ENCODE assay signal across 29 cellular contexts in the genomic region with DNA sequence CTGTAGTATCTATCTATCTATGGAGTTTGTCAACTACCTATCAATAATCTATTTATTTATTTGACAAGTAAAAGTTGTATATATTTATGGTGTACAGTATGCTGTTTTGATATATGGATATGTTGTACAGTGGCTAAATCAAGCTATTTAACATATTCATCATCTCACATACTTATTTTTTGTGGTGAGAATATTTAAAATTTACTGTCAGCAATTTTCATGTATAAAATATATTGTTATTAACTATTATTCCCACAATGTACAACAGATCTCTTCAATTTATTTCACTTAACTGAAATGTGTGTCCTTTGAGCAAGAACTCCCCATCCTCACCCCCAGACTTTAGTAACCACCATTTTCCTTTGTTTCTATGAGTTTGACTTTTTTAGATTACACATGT. TPM values are rescaled to one million over a fixed set of nuclear protein-coding genes. Genes with fewer than 3 reads are reported as not detected.
"Had no signal": no experiment of that assay in that cellular context is flagged by ENCODE, and none has a peak within 500 bp of the region (broad histone marks: within the 10 kb centered on the region; RNA-seq: fewer than 3 reads in every experiment).

No MANE protein-coding gene starts in this region.

- ATAC-seq: stimulated activated effector memory CD8-positive, alpha-beta T cell treated with anti-CD3 and anti-CD28 coated beads, Interleukin-12 subunit alpha, Interleukin-12 subunit beta, amount 100 ng/mL, for 72 hours; stimulated activated memory B cell treated with anti-CD40 and anti-IgM and Interleukin-4, amounts not matched to agents 10 μg/mL and 1 μg/mL and 100 μg/mL, for 72 hours; stimulated activated naive B cell treated with anti-CD40 and anti-IgM and Interleukin-4, amounts not matched to agents 10 μg/mL and 1 μg/mL and 100 μg/mL, for 72 hours; stimulated activated naive CD8-positive, alpha-beta T cell treated with anti-CD3 and anti-CD28 coated beads, Interleukin-15, amount 100 ng/mL, for 72 hours; stimulated activated naive CD8-positive, alpha-beta T cell treated with anti-CD3 and anti-CD28 coated beads, Interleukin-15, Interleukin-2, amounts not matched to agents 100 U/mL and 50 U/mL, for 24 hours; upper lobe of right lung had no signal

- H3K36me3 ChIP-seq: stomach, suprapubic skin, thoracic aorta, thyroid gland, tibial artery, tibial nerve, upper lobe of left lung, upper lobe of right lung, uterus, vagina had no signal

- FAIRE-seq: urothelium cell line had no signal

- H3K4me1 ChIP-seq: stomach, suprapubic skin, testis, thyroid gland, tibial artery, tibial nerve, upper lobe of left lung, upper lobe of right lung, uterus, vagina had no signal

- H3K27me3 ChIP-seq: stomach, suprapubic skin, testis, thyroid gland, tibial artery, tibial nerve, transverse colon, upper lobe of left lung, upper lobe of right lung, uterus, vagina had no signal

- DNase-seq: stimulated activated CD4-positive, alpha-beta T cell treated with anti-CD3 and anti-CD28 coated beads, Interleukin-2, amount 100 ng/mL, for 48 hours; stimulated activated CD4-positive, alpha-beta T cell treated with anti-CD3 and anti-CD28 coated beads, Interleukin-4, amount 100 ng/mL, for 1 hour; stimulated activated CD4-positive, alpha-beta T cell treated with anti-CD3 and anti-CD28 coated beads, Interleukin-4, amount 100 ng/mL, for 24 hours; stimulated activated CD4-positive, alpha-beta T cell treated with anti-CD3 and anti-CD28 coated beads, Interleukin-4, amount 100 ng/mL, for 4 hours; stimulated activated CD8-positive, alpha-beta memory T cell treated with anti-CD3 and anti-CD28 coated beads, Interleukin-4, amount 100 ng/mL, for 48 hours; stimulated activated naive B cell treated with anti-CD40 and anti-IgM and Interleukin-4, amounts not matched to agents 10 μg/mL and 1 μg/mL and 100 μg/mL, for 72 hours; stimulated activated naive CD4-positive, alpha-beta T cell; stimulated activated naive CD4-positive, alpha-beta T cell treated with Interleukin-2 at 50 U/mL for 16 hours; stimulated activated naive CD8-positive, alpha-beta T cell treated with anti-CD3 and anti-CD28 coated beads, Interleukin-15, amount 100 ng/mL, for 72 hours; stimulated activated naive CD8-positive, alpha-beta T cell treated with anti-CD3 and anti-CD28 coated beads, Interleukin-15, Interleukin-2, amounts not matched to agents 100 U/mL and 50 U/mL, for 24 hours; stomach; substantia nigra; testis; thyroid gland; tibial artery; transverse colon; trophoblast cell; upper lobe of left lung; upper lobe of right lung; uterus had no signal

- H3K27ac ChIP-seq: stomach, suprapubic skin, testis, thoracic aorta, thyroid gland, tibial artery, tibial nerve, transverse colon, upper lobe of left lung, upper lobe of right lung, uterus, vagina had no signal

- H3K4me3 ChIP-seq: stomach, suprapubic skin, testis, thoracic aorta, thyroid gland, tibial artery, tibial nerve, transverse colon, upper lobe of left lung, upper lobe of right lung, uterus, vagina had no signal

- H3K9me3 ChIP-seq: suprapubic skin, testis, thyroid gland, tibial artery, upper lobe of left lung, upper lobe of right lung, uterus, vagina had no signal

RNA-seq across cellular contexts. Expression of gene AGR3, which starts 14.5 kb away (rescaled TPM):
- total RNA-seq: subcutaneous adipose tissue, temporal lobe, testis, tibial nerve, vagina had no signal
